ENCODE assay signal across 22 cellular contexts in the genomic region with DNA sequence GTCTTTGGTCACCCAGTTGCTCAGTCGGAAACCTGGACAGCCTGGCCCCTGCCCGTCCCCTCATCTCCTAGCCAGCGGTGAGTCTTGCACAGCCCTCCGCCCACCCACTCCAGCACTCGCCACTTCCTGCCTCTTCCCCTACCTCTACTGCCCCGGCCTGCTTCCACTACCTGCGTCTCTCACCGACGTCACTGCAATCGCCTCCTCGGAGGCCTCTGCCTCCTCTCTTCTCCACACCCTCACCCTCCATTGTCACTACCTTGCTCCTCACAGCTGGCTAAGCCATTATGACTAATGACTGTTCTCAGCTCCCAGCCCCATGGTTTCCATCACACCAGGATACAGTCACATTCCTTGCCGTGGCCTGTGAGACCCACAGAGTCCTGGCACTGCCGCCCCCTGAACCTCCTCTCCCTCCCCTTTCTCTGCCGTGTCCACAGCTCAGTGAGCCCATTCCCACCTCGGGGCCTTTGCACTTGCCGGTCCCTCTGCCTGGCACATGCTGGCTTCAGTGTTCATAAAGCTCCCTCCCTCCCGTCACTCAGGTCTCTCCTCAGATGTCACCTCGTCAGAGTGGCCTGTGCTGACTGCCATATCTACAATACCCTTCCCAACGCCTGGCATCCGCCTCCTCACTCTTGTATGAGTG.
A peak's percentile ranks its signal among the peaks of the same experiment; 100 is the strongest.
DNase-seq lines count a peak whose midpoint lies in the region; ATAC-seq and TF ChIP-seq lines count a peak whose summit lies in the region.
"Had no signal": no experiment of that assay in that cellular context is flagged by ENCODE, and none has a peak within 500 bp of the region (broad histone marks: within the 10 kb centered on the region; RNA-seq: fewer than 3 reads in every experiment).

No MANE protein-coding gene starts in this region.

- H3K27ac Mint-ChIP-seq in activated naive CD4-positive, alpha-beta T cell treated with anti-CD3 and anti-CD28 coated beads for 36 hours, result no peak overlapping the region
- H3K27ac Mint-ChIP-seq in T-helper 17 cell, result peak overlapping the region; percentile 82
- H3K27ac Mint-ChIP-seq: activated T-helper 1 cell treated with anti-CD3 and anti-CD28 coated beads, Interleukin-12 subunit alpha, Interleukin-12 subunit beta, Interleukin-2, Interleukin-4 antibody, amounts not matched to agents 30 ng/mL and 10 ng/mL and 1 ng/mL, durations not matched to agents 14 hours and 24 hours and 36 hours had no signal

- H3K36me3 Mint-ChIP-seq in activated naive CD4-positive, alpha-beta T cell treated with anti-CD3 and anti-CD28 coated beads for 36 hours (ENCODE audit: low read depth), result no peaks in the 10 kb centered on the region
- H3K36me3 Mint-ChIP-seq in T-helper 17 cell (ENCODE audit: low read depth), result no peaks in the 10 kb centered on the region

- peaks cover 24% of the 10 kb centered on the region for H3K4me1 Mint-ChIP-seq in activated naive CD4-positive, alpha-beta T cell treated with anti-CD3 and anti-CD28 coated beads for 36 hours (ENCODE audit: low read depth)
- peaks cover 51% of the 10 kb centered on the region for H3K4me1 Mint-ChIP-seq in T-helper 17 cell

- peak; percentile 23 for DNase-seq in activated naive CD4-positive, alpha-beta T cell treated with anti-CD3 and anti-CD28 coated beads for 36 hours
- DNase-seq in activated naive CD4-positive, alpha-beta T cell (lab: John Stamatoyannopoulos, UW), result no peak
- DNase-seq in T-helper 17 cell, result no peak
- peak; percentile 37 for DNase-seq in epithelial cell of esophagus (ENCODE audit: low read depth)
- DNase-seq in stimulated activated naive CD8-positive, alpha-beta T cell treated with anti-CD3 and anti-CD28 coated beads, Interleukin-15, Interleukin-2, amounts not matched to agents 100 U/mL and 50 U/mL, for 24 hours, result peak; percentile 33
- no peak for DNase-seq in RKO (ENCODE audit: low spot score)
- DNase-seq: C1 segment of cervical spinal cord, DMS 273 treated with DMSO at 0.1 percent for 48 hours, GF-D8, GOT3, NCI-H1048, NCI-H187 treated with DMSO at 0.1 percent for 48 hours, NCI-H226, PC-3 had no signal

- CTCF ChIA-PET in activated naive CD4-positive, alpha-beta T cell treated with anti-CD3 and anti-CD28 coated beads for 36 hours (lab: Charles Lee), result interaction anchor here (5.8 to 15.5 kb wide), 3 partner anchors 16 to 233 kb away, joined by 52 to 459 read pairs (median 344); partner anchors contain the start of gene WNT7A

- no peak overlapping the region for H3K4me3 Mint-ChIP-seq in activated naive CD4-positive, alpha-beta T cell treated with anti-CD3 and anti-CD28 coated beads for 36 hours
- peak overlapping the region; percentile 85 for H3K4me3 Mint-ChIP-seq in T-helper 17 cell
- H3K4me3 Mint-ChIP-seq: activated T-helper 1 cell treated with anti-CD3 and anti-CD28 coated beads, Interleukin-12 subunit alpha, Interleukin-12 subunit beta, Interleukin-2, Interleukin-4 antibody, amounts not matched to agents 30 ng/mL and 10 ng/mL and 1 ng/mL, durations not matched to agents 14 hours and 24 hours and 36 hours had no signal

- H3K4me3 ChIP-seq in epithelial cell of esophagus (ENCODE audit: low read length), result no peak overlapping the region
- H3K4me3 ChIP-seq: breast epithelium, coronary artery, heart left ventricle, suprapubic skin had no signal

- no peak for ATAC-seq in T-helper 17 cell
- peak; percentile 8 for ATAC-seq in stimulated activated naive CD8-positive, alpha-beta T cell treated with anti-CD3 and anti-CD28 coated beads, Interleukin-15, Interleukin-2, amounts not matched to agents 100 U/mL and 50 U/mL, for 24 hours
- no peak for ATAC-seq in GM21390 (IDR thresholded peaks at IDR 0.05; ENCODE audit: unreplicated experiment)
- no peak for ATAC-seq in HG02798 (IDR thresholded peaks at IDR 0.05; ENCODE audit: poor library complexity, unreplicated experiment)
- ATAC-seq: heart left ventricle, left lobe of liver, PC-3 had no signal

- no peak for TF ChIP-seq CTCF in epithelial cell of esophagus (IDR thresholded peaks at IDR 0.05; ENCODE audit: insufficient read depth, low read depth, low read length, missing control alignments)

- intact Hi-C loops in activated naive CD4-positive, alpha-beta T cell treated with anti-CD3 and anti-CD28 coated beads for 36 hours (cut with micrococcal nuclease), result loop anchor here (5.0 to 10.0 kb wide), 2 partner anchors 171 to 471 kb away; partner anchors contain the start of genes CHCHD4, HDAC11 and TMEM43

- H3K9me3 ChIP-seq in T-helper 17 cell (ENCODE audit: control insufficient read depth, low read length, poor library complexity, severe bottlenecking), result no peaks in the 10 kb centered on the region
- H3K9me3 ChIP-seq: breast epithelium, heart left ventricle, suprapubic skin had no signal

- peaks cover 8% of the 10 kb centered on the region for H3K27me3 Mint-ChIP-seq in activated naive CD4-positive, alpha-beta T cell treated with anti-CD3 and anti-CD28 coated beads for 36 hours (ENCODE audit: low read depth)
- H3K27me3 Mint-ChIP-seq in T-helper 17 cell, result peaks cover 9% of the 10 kb centered on the region

- no peaks in the 10 kb centered on the region for H3K9me3 Mint-ChIP-seq in activated naive CD4-positive, alpha-beta T cell treated with anti-CD3 and anti-CD28 coated beads for 36 hours
- H3K9me3 Mint-ChIP-seq: activated T-helper 1 cell treated with anti-CD3 and anti-CD28 coated beads, Interleukin-12 subunit alpha, Interleukin-12 subunit beta, Interleukin-2, Interleukin-4 antibody, amounts not matched to agents 30 ng/mL and 10 ng/mL and 1 ng/mL, durations not matched to agents 14 hours and 24 hours and 36 hours had no signal

Comparison
In these comparisons a context has a peak if more than half of its experiments do, and no peak if none do; other contexts are left out.
1. DNase-seq: peak in activated naive CD4-positive, alpha-beta T cell treated with anti-CD3 and anti-CD28 coated beads for 36 hours (single experiment), epithelial cell of esophagus (single experiment) and stimulated activated naive CD8-positive, alpha-beta T cell treated with anti-CD3 and anti-CD28 coated beads, Interleukin-15, Interleukin-2, amounts not matched to agents 100 U/mL and 50 U/mL, for 24 hours (single experiment); none in activated naive CD4-positive, alpha-beta T cell (0 of 4), T-helper 17 cell (0 of 3) and RKO (single experiment).